Comparison of ENCODE assay signal across 3 cellular contexts in the genomic region with DNA sequence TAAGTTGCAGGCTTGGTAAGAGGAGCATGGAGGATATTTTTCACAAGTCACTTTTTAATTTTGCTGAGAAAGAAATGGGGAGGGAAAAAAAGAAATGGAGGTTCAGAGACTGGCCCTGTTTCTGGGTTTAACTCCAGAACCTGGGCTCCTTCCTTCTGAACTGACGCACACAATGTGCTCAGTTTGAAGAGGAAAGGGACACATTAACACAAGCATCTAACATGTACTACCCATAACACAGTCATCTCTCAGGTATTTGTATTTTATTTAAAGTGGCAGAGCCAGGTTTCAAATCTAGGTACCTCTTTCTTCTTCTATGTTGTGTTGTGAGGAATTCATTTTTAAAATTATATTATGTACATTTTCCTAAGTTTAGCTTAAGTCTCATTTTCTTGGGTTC.
A peak's percentile ranks its signal among the peaks of the same experiment; 100 is the strongest.
TF ChIP-seq lines count a peak whose summit lies in the region.

No MANE protein-coding gene starts in this region.

TF ChIP-seq in SK-N-SH, 30 proteins besides CTCF, POLR2A, EP300 and RAD21:
- TF ChIP-seq, protein P1, sequence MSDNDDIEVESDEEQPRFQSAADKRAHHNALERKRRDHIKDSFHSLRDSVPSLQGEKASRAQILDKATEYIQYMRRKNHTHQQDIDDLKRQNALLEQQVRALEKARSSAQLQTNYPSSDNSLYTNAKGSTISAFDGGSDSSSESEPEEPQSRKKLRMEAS (IDR thresholded peaks at IDR 0.05; ENCODE audit: low read depth) = 0 out of 2 replicates have a peak, but pooled peaks have one; percentile 24
- no peak for TF ChIP-seq MXI1 (IDR thresholded peaks at IDR 0.05; ENCODE audit: low read depth, low read length)
- TF ChIP-seq FOSL2 (IDR thresholded peaks at IDR 0.05; ENCODE audit: borderline replicate concordance, low read depth) = peak; percentile 47; the same call in 1 of the 2 replicates

TF ChIP-seq in SK-N-SH treated with all-trans-retinoic acid at 6 μM for 48 hours, 23 proteins besides CTCF, POLR2A, EP300 and RAD21:
- TF ChIP-seq BACH2 (CRISPR knock-in tag; IDR thresholded peaks at IDR 0.05; ENCODE audit: borderline replicate concordance) (no peak), ZC3H10 (CRISPR knock-in tag; IDR thresholded peaks at IDR 0.05) (no peak), OSR1 (CRISPR knock-in tag; IDR thresholded peaks at IDR 0.05) (no peak), ZFP30 (CRISPR knock-in tag; IDR thresholded peaks at IDR 0.05) (no peak), TCF4 (CRISPR knock-in tag; IDR thresholded peaks at IDR 0.05; ENCODE audit: borderline replicate concordance) (no peak), ARNTL (CRISPR knock-in tag; IDR thresholded peaks at IDR 0.05; ENCODE audit: borderline replicate concordance, low read depth) (no peak)
- TF ChIP-seq, protein P2, sequence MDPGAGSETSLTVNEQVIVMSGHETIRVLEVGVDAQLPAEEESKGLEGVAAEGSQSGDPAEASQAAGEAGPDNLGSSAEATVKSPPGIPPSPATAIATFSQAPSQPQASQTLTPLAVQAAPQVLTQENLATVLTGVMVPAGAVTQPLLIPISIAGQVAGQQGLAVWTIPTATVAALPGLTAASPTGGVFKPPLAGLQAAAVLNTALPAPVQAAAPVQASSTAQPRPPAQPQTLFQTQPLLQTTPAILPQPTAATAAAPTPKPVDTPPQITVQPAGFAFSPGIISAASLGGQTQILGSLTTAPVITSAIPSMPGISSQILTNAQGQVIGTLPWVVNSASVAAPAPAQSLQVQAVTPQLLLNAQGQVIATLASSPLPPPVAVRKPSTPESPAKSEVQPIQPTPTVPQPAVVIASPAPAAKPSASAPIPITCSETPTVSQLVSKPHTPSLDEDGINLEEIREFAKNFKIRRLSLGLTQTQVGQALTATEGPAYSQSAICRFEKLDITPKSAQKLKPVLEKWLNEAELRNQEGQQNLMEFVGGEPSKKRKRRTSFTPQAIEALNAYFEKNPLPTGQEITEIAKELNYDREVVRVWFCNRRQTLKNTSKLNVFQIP (CRISPR knock-in tag; IDR thresholded peaks at IDR 0.05; ENCODE audit: borderline replicate concordance, low read depth) = no peak
- TF ChIP-seq, protein P3, sequence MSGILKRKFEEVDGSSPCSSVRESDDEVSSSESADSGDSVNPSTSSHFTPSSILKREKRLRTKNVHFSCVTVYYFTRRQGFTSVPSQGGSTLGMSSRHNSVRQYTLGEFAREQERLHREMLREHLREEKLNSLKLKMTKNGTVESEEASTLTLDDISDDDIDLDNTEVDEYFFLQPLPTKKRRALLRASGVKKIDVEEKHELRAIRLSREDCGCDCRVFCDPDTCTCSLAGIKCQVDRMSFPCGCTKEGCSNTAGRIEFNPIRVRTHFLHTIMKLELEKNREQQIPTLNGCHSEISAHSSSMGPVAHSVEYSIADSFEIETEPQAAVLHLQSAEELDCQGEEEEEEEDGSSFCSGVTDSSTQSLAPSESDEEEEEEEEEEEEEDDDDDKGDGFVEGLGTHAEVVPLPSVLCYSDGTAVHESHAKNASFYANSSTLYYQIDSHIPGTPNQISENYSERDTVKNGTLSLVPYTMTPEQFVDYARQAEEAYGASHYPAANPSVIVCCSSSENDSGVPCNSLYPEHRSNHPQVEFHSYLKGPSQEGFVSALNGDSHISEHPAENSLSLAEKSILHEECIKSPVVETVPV (CRISPR knock-in tag; IDR thresholded peaks at IDR 0.05) = no peak
- TF ChIP-seq, protein P4, sequence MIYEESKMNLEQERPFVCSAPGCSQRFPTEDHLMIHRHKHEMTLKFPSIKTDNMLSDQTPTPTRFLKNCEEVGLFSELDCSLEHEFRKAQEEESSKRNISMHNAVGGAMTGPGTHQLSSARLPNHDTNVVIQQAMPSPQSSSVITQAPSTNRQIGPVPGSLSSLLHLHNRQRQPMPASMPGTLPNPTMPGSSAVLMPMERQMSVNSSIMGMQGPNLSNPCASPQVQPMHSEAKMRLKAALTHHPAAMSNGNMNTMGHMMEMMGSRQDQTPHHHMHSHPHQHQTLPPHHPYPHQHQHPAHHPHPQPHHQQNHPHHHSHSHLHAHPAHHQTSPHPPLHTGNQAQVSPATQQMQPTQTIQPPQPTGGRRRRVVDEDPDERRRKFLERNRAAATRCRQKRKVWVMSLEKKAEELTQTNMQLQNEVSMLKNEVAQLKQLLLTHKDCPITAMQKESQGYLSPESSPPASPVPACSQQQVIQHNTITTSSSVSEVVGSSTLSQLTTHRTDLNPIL (CRISPR knock-in tag; IDR thresholded peaks at IDR 0.05; ENCODE audit: low read depth) = no peak
- TF ChIP-seq, protein P5, sequence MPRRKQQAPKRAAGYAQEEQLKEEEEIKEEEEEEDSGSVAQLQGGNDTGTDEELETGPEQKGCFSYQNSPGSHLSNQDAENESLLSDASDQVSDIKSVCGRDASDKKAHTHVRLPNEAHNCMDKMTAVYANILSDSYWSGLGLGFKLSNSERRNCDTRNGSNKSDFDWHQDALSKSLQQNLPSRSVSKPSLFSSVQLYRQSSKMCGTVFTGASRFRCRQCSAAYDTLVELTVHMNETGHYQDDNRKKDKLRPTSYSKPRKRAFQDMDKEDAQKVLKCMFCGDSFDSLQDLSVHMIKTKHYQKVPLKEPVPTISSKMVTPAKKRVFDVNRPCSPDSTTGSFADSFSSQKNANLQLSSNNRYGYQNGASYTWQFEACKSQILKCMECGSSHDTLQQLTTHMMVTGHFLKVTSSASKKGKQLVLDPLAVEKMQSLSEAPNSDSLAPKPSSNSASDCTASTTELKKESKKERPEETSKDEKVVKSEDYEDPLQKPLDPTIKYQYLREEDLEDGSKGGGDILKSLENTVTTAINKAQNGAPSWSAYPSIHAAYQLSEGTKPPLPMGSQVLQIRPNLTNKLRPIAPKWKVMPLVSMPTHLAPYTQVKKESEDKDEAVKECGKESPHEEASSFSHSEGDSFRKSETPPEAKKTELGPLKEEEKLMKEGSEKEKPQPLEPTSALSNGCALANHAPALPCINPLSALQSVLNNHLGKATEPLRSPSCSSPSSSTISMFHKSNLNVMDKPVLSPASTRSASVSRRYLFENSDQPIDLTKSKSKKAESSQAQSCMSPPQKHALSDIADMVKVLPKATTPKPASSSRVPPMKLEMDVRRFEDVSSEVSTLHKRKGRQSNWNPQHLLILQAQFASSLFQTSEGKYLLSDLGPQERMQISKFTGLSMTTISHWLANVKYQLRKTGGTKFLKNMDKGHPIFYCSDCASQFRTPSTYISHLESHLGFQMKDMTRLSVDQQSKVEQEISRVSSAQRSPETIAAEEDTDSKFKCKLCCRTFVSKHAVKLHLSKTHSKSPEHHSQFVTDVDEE (CRISPR knock-in tag; IDR thresholded peaks at IDR 0.05) = no peak
TF ChIP-seq in SK-N-SH treated with all-trans-retinoic acid at 6 μM for 48 hours: peak in this region for 0.

TF ChIP-seq in H1, 55 proteins besides CTCF, POLR2A, EP300 and RAD21:
- TF ChIP-seq SRF (IDR thresholded peaks at IDR 0.05; ENCODE audit: low read depth, low read length) = no peak
- TF ChIP-seq SAP30 (IDR thresholded peaks at IDR 0.05; ENCODE audit: insufficient read depth, insufficient replicate concordance, low read length) = no peak
- TF ChIP-seq MAFK (IDR thresholded peaks at IDR 0.05; ENCODE audit: low read depth, low read length) = no peak
